In genomic region chr1:52686830-52687229, GRCh38 we compare ENCODE assay signal across 17 cellular contexts. TPM values are rescaled to one million over a fixed set of nuclear protein-coding genes. Genes with fewer than 3 reads are reported as not detected.
DNase-seq lines count a peak whose midpoint lies in the region; ATAC-seq and TF ChIP-seq lines count a peak whose summit lies in the region.
"Had no signal": no experiment of that assay in that cellular context is flagged by ENCODE, and none has a peak within 500 bp of the region (broad histone marks: within the 10 kb centered on the region; RNA-seq: fewer than 3 reads in every experiment).

No MANE protein-coding gene starts in this region.

- peak; percentile 5 to 43 for ATAC-seq in gastrocnemius medialis

- TF ChIP-seq CTCF in OCI-LY3 (IDR thresholded peaks at IDR 0.05; ENCODE audit: low read depth, low read length) (no peak), mammary epithelial cell (conservative IDR thresholded peaks at IDR 0.05 in 1 of 2, IDR thresholded peaks at IDR 0.05 in 1 of 2; ENCODE audit: extremely low read depth in 1 of 2, insufficient read depth in 1 of 2, low read depth in 1 of 2, low read length in 2 of 2) (no peak), gastrocnemius medialis (IDR thresholded peaks at IDR 0.05 in 4 of 5, conservative IDR thresholded peaks at IDR 0.05 in 1 of 5) (no peak)

- intact Hi-C loops in activated CD4-positive, alpha-beta T cell treated with anti-CD3 and anti-CD28 coated beads, Interleukin-2, amount 10 ng/mL, durations not matched to agents 24 days and 14 days (cut with micrococcal nuclease), result loop anchor here (1.0 to 10.0 kb wide), 6 partner anchors 28 to 545 kb away; partner anchors contain the start of genes ORC1, PRPF38A, TUT4 and ZFYVE9
- intact Hi-C loops in mammary epithelial cell (cut with micrococcal nuclease), result loop anchor here (1.0 to 5.0 kb wide), 7 partner anchors 135 to 560 kb away; partner anchors contain the start of genes ORC1, PRPF38A and ZFYVE9
- intact Hi-C loops in gastrocnemius medialis (cut with DNase I; ENCODE audit: low total_unique reads), result loop anchor here (2.0 to 10.0 kb wide), 3 partner anchors 202 to 320 kb away; partner anchors contain the start of genes CC2D1B, ORC1 and PRPF38A

- in situ Hi-C loops in mammary epithelial cell (cut with MboI; ENCODE audit: low sequenced_read_pairs in 2 of 2), result loop anchor here in 1 of 2 donors (25.0 kb wide), 1 partner anchor 275 kb away; the partner anchor contains the start of genes ORC1 and PRPF38A
- in situ Hi-C loops in gastrocnemius medialis (cut with MboI; ENCODE audit: low sequenced_read_pairs in 4 of 4), result loop anchor here (25.0 kb wide), 3 partner anchors 250 to 550 kb away; partner anchors contain the start of genes ORC1 (in 3 of the 4), PRPF38A (in 3 of the 4) and ZFYVE9 (in 2 of the 4)

- H3K9me3 ChIP-seq in OCI-LY3 (ENCODE audit: insufficient read depth, low read length), result no peaks in the 10 kb centered on the region
- no peaks in the 10 kb centered on the region for H3K9me3 ChIP-seq in mammary epithelial cell (replicated peaks; ENCODE audit: insufficient read depth, low read length)
- no peaks in the 10 kb centered on the region for H3K9me3 ChIP-seq in gastrocnemius medialis

- H3K27me3 Mint-ChIP-seq in activated CD4-positive, alpha-beta T cell treated with anti-CD3 and anti-CD28 coated beads, Interleukin-2, amount 10 ng/mL, durations not matched to agents 24 days and 14 days, result no peaks in the 10 kb centered on the region
- H3K27me3 Mint-ChIP-seq: CD4-positive, alpha-beta memory T cell had no signal

- H3K4me1 Mint-ChIP-seq in activated CD4-positive, alpha-beta T cell treated with anti-CD3 and anti-CD28 coated beads, Interleukin-2, amount 10 ng/mL, durations not matched to agents 24 days and 14 days, result peaks cover 9% of the 10 kb centered on the region

- dilution Hi-C loops in mammary epithelial cell (cut with HindIII; ENCODE audit: low sequenced_read_pairs), result no loop called here

- H2AFZ ChIP-seq in OCI-LY3 (ENCODE audit: low read depth, low read length) (no peak overlapping the region), mammary epithelial cell (ENCODE audit: low read depth, low read length) (no peak overlapping the region)
- H2AFZ ChIP-seq: GM23248 had no signal

- H4K20me1 ChIP-seq in OCI-LY3 (ENCODE audit: insufficient read depth, low read length) (no peaks in the 10 kb centered on the region), mammary epithelial cell (ENCODE audit: insufficient read depth, low read length) (no peaks in the 10 kb centered on the region)

- H3K36me3 ChIP-seq in OCI-LY3 (replicated peaks; ENCODE audit: low read depth, low read length), result peaks cover 33% of the 10 kb centered on the region
- H3K36me3 ChIP-seq in mammary epithelial cell (ENCODE audit: insufficient read depth, low read length), result peaks cover 16% of the 10 kb centered on the region
- peaks cover 0 to 49% of the 10 kb centered on the region in 2 donors for H3K36me3 ChIP-seq in gastrocnemius medialis

- H3K27ac ChIP-seq in OCI-LY3 (ENCODE audit: low read length) (0 out of 2 replicates have a peak overlapping the region, but pooled peaks have one; percentile 33), mammary epithelial cell (ENCODE audit: insufficient read depth, low read depth, low read length) (no peak overlapping the region), gastrocnemius medialis (peak overlapping the region; percentile 42 to 65 (median 50))
- H3K27ac ChIP-seq: GM23248 had no signal

- no peaks in the 10 kb centered on the region for H3K9me3 Mint-ChIP-seq in activated CD4-positive, alpha-beta T cell treated with anti-CD3 and anti-CD28 coated beads, Interleukin-2, amount 10 ng/mL, durations not matched to agents 24 days and 14 days
- H3K9me3 Mint-ChIP-seq: CD4-positive, alpha-beta memory T cell had no signal

- H3K4me2 ChIP-seq in OCI-LY3 (ENCODE audit: low read length) (no peak overlapping the region), mammary epithelial cell (ENCODE audit: insufficient read depth, low read depth, low read length) (no peak overlapping the region)

- H3K4me3 Mint-ChIP-seq in activated CD4-positive, alpha-beta T cell treated with anti-CD3 and anti-CD28 coated beads, Interleukin-2, amount 10 ng/mL, durations not matched to agents 24 days and 14 days, result no peak overlapping the region

- H3K4me1 ChIP-seq in OCI-LY3 (ENCODE audit: low read length), result peaks cover 18% of the 10 kb centered on the region
- no peaks in the 10 kb centered on the region for H3K4me1 ChIP-seq in mammary epithelial cell (ENCODE audit: insufficient read depth, low read length)
- H3K4me1 ChIP-seq in gastrocnemius medialis, result peaks cover 5 to 6% of the 10 kb centered on the region in 2 donors

- peak; percentile 56 for DNase-seq in activated CD4-positive, alpha-beta T cell treated with anti-CD3 and anti-CD28 coated beads, Interleukin-2, amount 10 ng/mL, durations not matched to agents 24 days and 14 days
- no peak for DNase-seq in activated CD4-positive, alpha-beta T cell treated with anti-CD3 and anti-CD28 coated beads for 1 hour
- DNase-seq in mammary epithelial cell (no peak), gastrocnemius medialis (no peak), amygdala (lab: John Stamatoyannopoulos, UW) (no peak), activated gamma-delta T cell treated with Interleukin-2 at 50 U/mL for 16 hours (no peak)
- DNase-seq in activated CD8-positive, alpha-beta memory T cell treated with anti-CD3 and anti-CD28 coated beads, Interleukin-2, amount 50 U/mL, for 48 hours, result no peak
- DNase-seq: 8988T, NCI-H1417 treated with DMSO at 0.1 percent for 48 hours, NCI-H187 treated with DMSO at 0.1 percent for 48 hours, NCI-H226 had no signal

- H3K27me3 ChIP-seq in OCI-LY3 (ENCODE audit: low read depth, low read length) (no peaks in the 10 kb centered on the region), mammary epithelial cell (ENCODE audit: insufficient read depth, low read length) (no peaks in the 10 kb centered on the region), gastrocnemius medialis (no peaks in the 10 kb centered on the region)

- no peak overlapping the region for H3K4me3 ChIP-seq in OCI-LY3 (ENCODE audit: low read length)
- no peak overlapping the region for H3K4me3 ChIP-seq in mammary epithelial cell (replicated peaks in 1 of 3; ENCODE audit: insufficient read depth in 1 of 3, low read depth in 2 of 3, low read length in 3 of 3)
- no peak overlapping the region for H3K4me3 ChIP-seq in gastrocnemius medialis
- H3K4me3 ChIP-seq: GM23248 had no signal

- TSS peak; percentile 17 for BruUV-seq in mammary epithelial cell (replicated peaks; lab: Mats Ljungman, UMichigan)

- H3K9ac ChIP-seq in OCI-LY3 (ENCODE audit: low read length) (no peak overlapping the region), mammary epithelial cell (ENCODE audit: insufficient read depth, low read length) (no peak overlapping the region)
- H3K9ac ChIP-seq: GM23248 had no signal

- no peak for TF ChIP-seq POLR2A in gastrocnemius medialis (IDR thresholded peaks at IDR 0.05)

- no peak overlapping the region for H3K27ac Mint-ChIP-seq in activated CD4-positive, alpha-beta T cell treated with anti-CD3 and anti-CD28 coated beads, Interleukin-2, amount 10 ng/mL, durations not matched to agents 24 days and 14 days

- H3K36me3 Mint-ChIP-seq in activated CD4-positive, alpha-beta T cell treated with anti-CD3 and anti-CD28 coated beads, Interleukin-2, amount 10 ng/mL, durations not matched to agents 24 days and 14 days (ENCODE audit: low read depth), result peaks cover 46% of the 10 kb centered on the region

- CTCF ChIA-PET in mammary epithelial cell (lab: Charles Lee; ENCODE audit: low non-redundant PET), result no interaction called here

- 96% methylated on average over 5 of the region's 5 CpGs for WGBS in mammary epithelial cell (ENCODE audit: low coverage, missing lambda C conversion rate)

- peaks cover 4% of the 10 kb centered on the region for H3K79me2 ChIP-seq in OCI-LY3 (ENCODE audit: low read length)
- H3K79me2 ChIP-seq in mammary epithelial cell (ENCODE audit: insufficient read depth, low read length), result peaks cover 10% of the 10 kb centered on the region

RNA-seq across cellular contexts. Expression of gene COA7, which starts 11.3 kb away (rescaled TPM):
- total RNA-seq in activated CD4-positive, alpha-beta T cell treated with anti-CD3 and anti-CD28 coated beads, Interleukin-2, amount 10 ng/mL, durations not matched to agents 24 days and 14 days, result 37.8 and 40.2 TPM in 2 replicates
- total RNA-seq in mammary epithelial cell (10 to 100 TPM; 13.8 to 33.0 TPM), gastrocnemius medialis (10 to 100 TPM; 18.7 to 22.3 (median 20.1) TPM)
- 21.6 TPM for polyA plus RNA-seq in mammary epithelial cell
- 32.1 TPM for polyA minus RNA-seq in mammary epithelial cell

RNA-seq across cellular contexts. Expression of gene ZYG11B, which starts 39.4 kb away (rescaled TPM):
- 9.3 and 10.2 TPM in 2 replicates for total RNA-seq in activated CD4-positive, alpha-beta T cell treated with anti-CD3 and anti-CD28 coated beads, Interleukin-2, amount 10 ng/mL, durations not matched to agents 24 days and 14 days
- 10 to 100 TPM; 18.8 to 42.0 TPM for total RNA-seq in mammary epithelial cell
- polyA plus RNA-seq in mammary epithelial cell, result 8.9 TPM
- polyA minus RNA-seq in mammary epithelial cell, result 22.4 TPM
- 100 to 1,000 TPM; 136 to 248 (median 194) TPM for total RNA-seq in gastrocnemius medialis

RNA-seq across cellular contexts. Expression of gene SHISAL2A, which starts 53.9 kb away (rescaled TPM):
- 4.8 and 5.0 TPM in 2 replicates for total RNA-seq in activated CD4-positive, alpha-beta T cell treated with anti-CD3 and anti-CD28 coated beads, Interleukin-2, amount 10 ng/mL, durations not matched to agents 24 days and 14 days
- total RNA-seq in mammary epithelial cell, result under 1 TPM; under 0.01 to 0.31 TPM
- polyA plus RNA-seq in mammary epithelial cell, result not detected
- polyA minus RNA-seq in mammary epithelial cell, result not detected
- under 1 TPM in 2 of 4 donors, not detected in 2; 0.33 to 0.41 TPM for total RNA-seq in gastrocnemius medialis
- total RNA-seq: Calu3, GM23248, PC-3 had no signal
- polyA plus RNA-seq: AG04450, GM23248 had no signal
